In the genomic region with DNA sequence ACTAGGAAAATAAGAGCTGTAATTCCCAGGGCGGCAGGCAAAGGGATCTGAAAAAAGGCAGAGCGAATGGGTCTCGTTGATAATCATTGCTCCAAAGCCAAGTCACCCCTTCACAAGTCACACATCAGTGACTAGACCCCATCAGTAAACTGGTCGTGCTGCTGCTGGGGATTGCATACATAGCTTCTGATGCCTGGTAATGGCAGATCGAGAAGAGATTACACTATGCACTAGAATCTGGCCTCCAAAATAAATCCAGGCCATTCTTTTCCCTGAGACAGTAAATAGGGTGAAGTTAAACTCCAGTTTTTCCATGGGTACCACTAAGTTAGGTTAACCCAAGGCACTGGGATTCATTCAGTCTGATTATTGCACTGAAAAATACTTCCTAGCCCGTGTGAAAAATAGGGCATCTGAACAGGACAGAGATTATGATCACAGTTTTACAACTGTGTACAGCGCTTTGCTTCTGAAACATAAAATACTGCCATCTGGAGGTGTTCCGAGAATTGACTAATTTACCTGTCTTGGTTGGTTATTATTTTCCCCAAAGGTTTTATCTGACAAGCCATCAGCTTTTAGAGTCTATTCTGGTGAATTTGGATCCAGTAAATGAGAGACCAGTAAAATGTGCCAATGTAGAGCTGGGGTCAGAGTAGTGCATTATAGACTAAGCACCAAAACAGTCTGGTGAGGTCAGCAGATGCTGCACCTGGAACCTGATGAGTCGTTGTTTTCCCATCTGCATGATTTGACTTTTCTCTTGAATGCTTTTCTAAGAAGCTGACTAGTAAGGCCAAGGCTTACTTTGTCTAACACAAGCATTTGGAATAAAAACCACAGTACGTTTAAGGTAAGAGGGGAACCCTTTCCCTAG, we compare ENCODE assay signal across 12 cellular contexts.
DNase-seq lines count a peak whose midpoint lies in the region; ATAC-seq and TF ChIP-seq lines count a peak whose summit lies in the region.
"Had no signal": no experiment of that assay in that cellular context is flagged by ENCODE, and none has a peak within 500 bp of the region (broad histone marks: within the 10 kb centered on the region; RNA-seq: fewer than 3 reads in every experiment).

No MANE protein-coding gene starts in this region.

- H3K4me1 Mint-ChIP-seq in natural killer cell = peaks cover 7 to 13% of the 10 kb centered on the region in 2 donors

- TF ChIP-seq CTCF in AG04450 (IDR thresholded peaks at IDR 0.05; ENCODE audit: low read depth, low read length) = no peak
- no peak for TF ChIP-seq CTCF in RWPE1 (conservative IDR thresholded peaks at IDR 0.05; ENCODE audit: low read depth)
- TF ChIP-seq CTCF in transverse colon (IDR thresholded peaks at IDR 0.05) = no peak
- TF ChIP-seq CTCF in natural killer cell (IDR thresholded peaks at IDR 0.05) = no peak

- no peaks in the 10 kb centered on the region for H3K9me3 Mint-ChIP-seq in natural killer cell

- H3K4me3 ChIP-seq in AG04450 (ENCODE audit: low read depth, low read length) (no peak overlapping the region), transverse colon (no peak overlapping the region)

- no peak overlapping the region for H3K4me3 Mint-ChIP-seq in natural killer cell

- 89 to 91% methylated on average over 9 to 10 of the region's 10 CpGs for WGBS in transverse colon (ENCODE audit: low coverage in 1 of 2), 2 donors

- peaks cover 2% of the 10 kb centered on the region for H3K27me3 ChIP-seq in AG04450 (ENCODE audit: control insufficient read depth, insufficient read depth, low read length)
- H3K27me3 ChIP-seq in transverse colon = no peaks in the 10 kb centered on the region

- peaks cover 0 to 4% (median 0%) of the 10 kb centered on the region in 4 donors for H3K4me1 ChIP-seq in transverse colon

- POLR2A ChIA-PET in AG04450 (lab: Yijun Ruan, JAX) (no interaction called here), RWPE1 (lab: Yijun Ruan, JAX; ENCODE audit: low non-redundant PET) (no interaction called here)

- H3K27ac ChIP-seq in AG04450 (ENCODE audit: low read depth, low read length) = no peak overlapping the region
- no peak overlapping the region for H3K27ac ChIP-seq in RWPE1
- no peak overlapping the region for H3K27ac ChIP-seq in transverse colon

- TF ChIP-seq POLR2A in transverse colon (IDR thresholded peaks at IDR 0.05) = no peak

- H3K27me3 Mint-ChIP-seq in natural killer cell (ENCODE audit: low read depth in 2 of 2) = no peaks in the 10 kb centered on the region

- DNase-seq in AG04450 (ENCODE audit: low read depth, low spot score) (peak; percentile 30), EL (peak; percentile 21), RWPE1 (ENCODE audit: low spot score) (peak; percentile 26), glomerular visceral epithelial cell (ENCODE audit: extremely low spot score) (peak; percentile 54), superior temporal gyrus (ENCODE audit: extremely low spot score) (no peak), transverse colon (no peak), natural killer cell (no peak), AG08395 (ENCODE audit: low spot score) (no peak)
- DNase-seq: activated CD4-positive, alpha-beta T cell treated with anti-CD3 and anti-CD28 coated beads for 4 hours; GF-D8; hippocampal formation; NCI-H1048 had no signal

- CTCF ChIA-PET in AG04450 (lab: Charles Lee) = interaction anchor here (0.6 to 5.2 kb wide), 2 partner anchors 11 to 16 kb away, joined by 4 to 29 read pairs; no protein-coding TSS in a partner anchor
- CTCF ChIA-PET in RWPE1 (lab: Yijun Ruan, JAX) = interaction anchor here (0.6 to 1.6 kb wide), 3 partner anchors 11 to 184 kb away, joined by 4 to 14 read pairs (median 5); no protein-coding TSS in a partner anchor

- H3K27ac Mint-ChIP-seq in natural killer cell = no peak overlapping the region

- no peak for ATAC-seq in natural killer cell

- in situ Hi-C loops in transverse colon (cut with MboI; ENCODE audit: low pct_ligation_motif_present in 1 of 4, low pct_unique_long_range_greater_than_20kb in 1 of 4, low sequenced_read_pairs in 3 of 4) = no loop called here

- H3K36me3 Mint-ChIP-seq in natural killer cell = peaks cover 6% of the 10 kb centered on the region

- H3K9me3 ChIP-seq in AG04450 (ENCODE audit: control insufficient read depth, insufficient read depth, low read length) = peaks cover 6% of the 10 kb centered on the region
- no peaks in the 10 kb centered on the region for H3K9me3 ChIP-seq in transverse colon

- H3K36me3 ChIP-seq in transverse colon = peaks cover 0 to 6% (median 0%) of the 10 kb centered on the region in 4 donors

- intact Hi-C loops in transverse colon (cut with DNase I; ENCODE audit: low total_unique reads) (no loop called here), natural killer cell (cut with micrococcal nuclease) (no loop called here)

- no peak for TF ChIP-seq EP300 in transverse colon (IDR thresholded peaks at IDR 0.05; ENCODE audit: low read depth)

Comparison
In these comparisons a context has a peak if more than half of its experiments do, and no peak if none do; other contexts are left out.
1. DNase-seq: peak in AG04450 (single experiment), EL (single experiment), RWPE1 (single experiment) and glomerular visceral epithelial cell (single experiment); none in superior temporal gyrus (single experiment), transverse colon (single experiment), natural killer cell (single experiment) and AG08395 (single experiment).